ENCODE assay signal across 1 cellular context in the genomic region with DNA sequence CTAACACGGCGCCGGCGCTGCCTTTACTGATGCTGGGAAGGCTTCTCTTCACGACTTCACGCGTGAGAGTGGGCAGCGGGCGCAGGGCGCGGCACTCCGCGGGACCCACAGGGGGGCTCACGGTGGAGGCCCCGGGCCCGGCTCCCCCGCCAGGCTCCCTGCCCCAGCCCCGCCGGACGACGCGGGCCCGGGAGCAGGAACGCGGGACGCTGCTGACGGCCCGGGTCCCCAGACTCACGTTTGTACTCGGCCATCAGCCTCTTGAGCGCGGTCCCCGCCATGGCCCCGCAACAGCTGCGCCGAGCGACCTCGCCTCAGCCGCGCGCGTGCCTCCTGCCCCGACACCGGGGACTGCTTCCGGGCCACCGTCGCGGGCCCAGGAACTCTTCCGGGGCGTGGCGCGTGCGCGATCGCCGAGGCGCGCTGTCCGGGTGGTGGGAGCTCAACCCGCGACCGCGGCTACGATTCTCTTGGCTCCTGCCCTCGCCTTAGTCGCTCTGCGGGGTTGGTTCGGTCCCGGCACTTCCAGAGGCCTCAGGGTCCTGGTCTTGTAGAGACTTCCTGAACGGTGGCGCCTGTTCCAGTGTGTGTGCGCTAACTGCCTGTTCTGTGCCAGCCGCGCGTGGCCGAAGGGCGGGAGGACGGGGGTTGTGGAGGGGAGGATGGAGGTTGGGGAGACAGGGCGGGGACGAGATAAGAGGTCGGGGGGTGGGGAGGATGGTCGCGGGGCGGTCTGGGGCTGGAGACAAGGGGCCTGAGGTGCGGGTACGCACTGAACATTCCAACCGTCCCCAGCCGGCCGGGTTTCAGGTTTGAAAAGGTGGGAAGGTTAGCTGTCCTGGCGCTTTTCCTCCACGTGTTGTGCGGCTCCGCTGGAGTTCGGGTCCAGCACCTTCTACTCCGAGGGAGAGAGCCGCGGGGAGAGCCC.
TF ChIP-seq lines count a peak whose summit lies in the region.

TSS of gene UBE2G2 (minus strand) at position 353 of the 928 bp plus-strand sequence. CDS start at position 281, 72 bp downstream.

TF ChIP-seq in K562, 482 proteins besides CTCF, POLR2A, EP300 and RAD21 (continued from another document and continues in another):
- TF ChIP-seq ZBTB40 (IDR thresholded peaks at IDR 0.05) (peak; percentile 99), ZBTB40 (CRISPR knock-in tag; IDR thresholded peaks at IDR 0.05) (no peak), ZNF507 (tag; conservative IDR thresholded peaks at IDR 0.05) (no peak), NFE2 (IDR thresholded peaks at IDR 0.05; ENCODE audit: low read depth) (no peak), U2AF1 (optimal IDR thresholded peaks at IDR 0.05; ENCODE audit: low read depth, low read length) (peak; percentile 80), TFE3 (CRISPR knock-in tag; IDR thresholded peaks at IDR 0.05) (no peak), HIVEP1 (CRISPR knock-in tag; IDR thresholded peaks at IDR 0.05) (no peak), USF2 (CRISPR knock-in tag; IDR thresholded peaks at IDR 0.05) (no peak), TSC22D4 (tag; IDR thresholded peaks at IDR 0.05) (no peak), NKRF (IDR thresholded peaks at IDR 0.05; ENCODE audit: borderline replicate concordance) (peak; percentile 91; the same call in 1 of the 2 replicates), IRF2 (CRISPR knock-in tag; IDR thresholded peaks at IDR 0.05) (no peak), HDAC2 (IDR thresholded peaks at IDR 0.05) (peak; percentile 62), NUFIP1 (IDR thresholded peaks at IDR 0.05; ENCODE audit: partially characterized antibody) (no peak), ZNF140 (CRISPR knock-in tag; IDR thresholded peaks at IDR 0.05) (no peak), BRD4 (IDR thresholded peaks at IDR 0.05) (no peak), RCOR1 (IDR thresholded peaks at IDR 0.05; ENCODE audit: borderline replicate concordance in 1 of 2, low read depth in 2 of 2, low read length in 2 of 2) (no peak), ZNF589 (CRISPR knock-in tag; IDR thresholded peaks at IDR 0.05; ENCODE audit: low read depth) (no peak), PTRF (tag; IDR thresholded peaks at IDR 0.05) (no peak), POLR3G (IDR thresholded peaks at IDR 0.05; ENCODE audit: extremely low read depth, insufficient read length, insufficient replicate concordance) (no peak), UBTF (IDR thresholded peaks at IDR 0.05; ENCODE audit: borderline replicate concordance in 1 of 2, low read depth in 2 of 2, low read length in 2 of 2) (peak in 1 of 2 experiments; percentile 45; a peak in 1 of 4 replicates), ZNF174 (CRISPR knock-in tag; IDR thresholded peaks at IDR 0.05) (no peak), MCM5 (IDR thresholded peaks at IDR 0.05; ENCODE audit: low read depth) (no peak), MLLT1 (IDR thresholded peaks at IDR 0.05) (peak; percentile 12 to 30; a peak in 1 of 4 replicates), CBX8 (IDR thresholded peaks at IDR 0.05; ENCODE audit: borderline replicate concordance, extremely low read depth, low read depth, low read length, poor library complexity, severe bottlenecking) (no peak), DNMT1 (IDR thresholded peaks at IDR 0.05) (no peak), YBX1 (IDR thresholded peaks at IDR 0.05) (no peak), THRAP3 (IDR thresholded peaks at IDR 0.05; ENCODE audit: borderline replicate concordance) (no peak), KLF13 (tag; IDR thresholded peaks at IDR 0.05; ENCODE audit: borderline replicate concordance, low read depth) (no peak)
- TF ChIP-seq, protein P1, sequence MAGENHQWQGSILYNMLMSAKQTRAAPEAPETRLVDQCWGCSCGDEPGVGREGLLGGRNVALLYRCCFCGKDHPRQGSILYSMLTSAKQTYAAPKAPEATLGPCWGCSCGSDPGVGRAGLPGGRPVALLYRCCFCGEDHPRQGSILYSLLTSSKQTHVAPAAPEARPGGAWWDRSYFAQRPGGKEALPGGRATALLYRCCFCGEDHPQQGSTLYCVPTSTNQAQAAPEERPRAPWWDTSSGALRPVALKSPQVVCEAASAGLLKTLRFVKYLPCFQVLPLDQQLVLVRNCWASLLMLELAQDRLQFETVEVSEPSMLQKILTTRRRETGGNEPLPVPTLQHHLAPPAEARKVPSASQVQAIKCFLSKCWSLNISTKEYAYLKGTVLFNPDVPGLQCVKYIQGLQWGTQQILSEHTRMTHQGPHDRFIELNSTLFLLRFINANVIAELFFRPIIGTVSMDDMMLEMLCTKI (IDR thresholded peaks at IDR 0.05; ENCODE audit: partially characterized antibody), result no peak
